Comparison of ENCODE assay signal across 9 cellular contexts in genomic region chr11:10891321-10891720, GRCh38.
"Had no signal": no experiment of that assay in that cellular context is flagged by ENCODE, and none has a peak within 500 bp of the region (broad histone marks: within the 10 kb centered on the region; RNA-seq: fewer than 3 reads in every experiment).

No MANE protein-coding gene starts in this region.

- H3K9me3 ChIP-seq: HAP-1 had no signal

- FAIRE-seq: HTR-8/SVneo, K562 had no signal

- ATAC-seq: HCT116, K562 had no signal

- H3K4me1 ChIP-seq: HAP-1 had no signal

- H2AFZ ChIP-seq: GM23248 had no signal

- H3K9ac ChIP-seq: GM23248 had no signal

- H3K27ac ChIP-seq: GM23248 had no signal

- H3K4me3 ChIP-seq: GM23248, HAP-1, K562 had no signal

- DNase-seq: GM23248, GOT3, H7, HFFc6, IMR-90 had no signal

- H3K36me3 ChIP-seq: HAP-1 had no signal
